ENCODE assay signal across 9 cellular contexts in the genomic region with DNA sequence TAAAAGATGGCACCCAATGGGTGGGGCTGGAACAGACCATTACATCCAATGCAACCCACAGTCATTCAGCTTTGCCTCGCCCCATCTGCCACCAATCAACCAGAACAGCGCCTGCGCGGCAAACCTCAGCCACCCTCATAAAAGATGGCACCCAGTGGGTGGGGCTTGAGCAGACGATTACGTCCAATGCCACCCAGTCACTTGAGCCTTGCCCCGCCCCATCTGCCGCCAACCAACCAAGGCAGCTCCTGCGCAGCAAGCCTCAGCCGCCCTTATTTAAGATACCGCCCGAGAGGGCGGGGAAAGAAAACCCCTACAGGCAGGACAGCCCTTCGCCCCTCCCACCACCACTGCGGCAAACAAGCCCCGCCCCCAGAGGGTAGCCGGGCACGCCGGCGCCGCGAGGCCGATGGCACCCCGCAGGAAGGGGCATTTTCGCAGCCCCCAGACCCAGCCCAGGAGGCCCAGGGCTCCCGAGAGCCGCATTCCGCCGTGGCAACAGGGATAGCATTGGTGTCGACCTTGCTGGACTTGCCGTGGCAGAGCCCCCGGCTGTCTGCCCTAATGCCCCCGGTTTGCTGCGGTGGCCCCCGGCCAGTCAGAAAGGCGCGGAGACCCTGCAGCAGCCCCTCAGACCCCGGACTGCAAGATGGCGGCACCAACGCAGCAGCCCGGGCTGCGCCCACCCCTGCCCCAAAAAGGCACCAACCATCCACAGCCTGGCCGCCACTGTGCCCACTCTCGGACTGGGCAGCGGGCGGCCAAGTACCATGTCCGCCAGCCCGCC. TPM values are rescaled to one million over a fixed set of nuclear protein-coding genes. Genes with fewer than 3 reads are reported as not detected.
DNase-seq lines count a peak whose midpoint lies in the region; ATAC-seq and TF ChIP-seq lines count a peak whose summit lies in the region.
"Had no signal": no experiment of that assay in that cellular context is flagged by ENCODE, and none has a peak within 500 bp of the region (broad histone marks: within the 10 kb centered on the region; RNA-seq: fewer than 3 reads in every experiment).

No MANE protein-coding gene starts in this region.

- TF ChIP-seq POLR2A in prostate gland (IDR thresholded peaks at IDR 0.05), result no peak

- H3K4me1 ChIP-seq in prostate gland (replicated peaks), result no peaks in the 10 kb centered on the region
- no peaks in the 10 kb centered on the region for H3K4me1 ChIP-seq in PC-9 (replicated peaks; ENCODE audit: insufficient read depth)

- H3K9me3 ChIP-seq in WERI-Rb-1 (ENCODE audit: severe bottlenecking), result peaks cover 9% of the 10 kb centered on the region
- no peaks in the 10 kb centered on the region for H3K9me3 ChIP-seq in prostate gland
- H3K9me3 ChIP-seq in PC-9 (ENCODE audit: insufficient read depth, low read depth), result peaks cover 5% of the 10 kb centered on the region; the same call in 1 of the 2 replicates

- intact Hi-C loops in Right ventricle myocardium inferior (cut with DNase I), result loop anchor here (2.0 kb wide), 1 partner anchor 169 kb away; a partner anchor contains a TSS
- intact Hi-C loops in prostate gland (cut with DNase I), result no loop called here
- intact Hi-C loops in PC-9 (cut with micrococcal nuclease; ENCODE audit: unreplicated experiment), result no loop called here

- TF ChIP-seq CTCF in WERI-Rb-1 (IDR thresholded peaks at IDR 0.05; ENCODE audit: low read depth, low read length) (no peak), prostate gland (IDR thresholded peaks at IDR 0.05) (peak in 2 of 4 experiments; percentile 6 to 9), PC-9 (conservative IDR thresholded peaks at IDR 0.05) (no peak)

- no peak overlapping the region for H2AFZ ChIP-seq in PC-9

- CTCF ChIA-PET in PC-9 (lab: Charles Lee), result no interaction called here

- WGBS in prostate gland, result 63% methylated on average over 35 of the region's 48 CpGs

- H4K20me1 ChIP-seq in PC-9 (ENCODE audit: insufficient read depth), result no peaks in the 10 kb centered on the region

- peak; percentile 100 for DNase-seq in DMS 273 (lab: John Stamatoyannopoulos, UW; ENCODE audit: unreplicated experiment)
- DNase-seq in WERI-Rb-1, result peak; percentile 97
- peak; percentile 95 for DNase-seq in Right ventricle myocardium inferior (ENCODE audit: missing footprints)
- DNase-seq in prostate gland (ENCODE audit: low spot score), result no peak
- no peak for DNase-seq in dedifferentiated amniotic fluid mesenchymal stem cell (ENCODE audit: extremely low spot score)
- no peak for DNase-seq in LoVo (ENCODE audit: low spot score)
- no peak for DNase-seq in PC-9

- H3K27ac ChIP-seq in WERI-Rb-1 (peak overlapping the region; percentile 83), prostate gland (peak overlapping the region; percentile 31 to 90), PC-9 (no peak overlapping the region)

- H3K36me3 ChIP-seq in WERI-Rb-1 (no peaks in the 10 kb centered on the region), prostate gland (no peaks in the 10 kb centered on the region), PC-9 (ENCODE audit: low read depth) (no peaks in the 10 kb centered on the region)

- no peak overlapping the region for H3K4me2 ChIP-seq in PC-9

- H3K79me2 ChIP-seq in PC-9 (ENCODE audit: low read depth), result no peaks in the 10 kb centered on the region

- H3K27me3 ChIP-seq in WERI-Rb-1 (ENCODE audit: insufficient read depth, low read depth, severe bottlenecking) (no peaks in the 10 kb centered on the region), prostate gland (replicated peaks; ENCODE audit: insufficient read depth) (no peaks in the 10 kb centered on the region), PC-9 (ENCODE audit: insufficient read depth, low read depth) (no peaks in the 10 kb centered on the region)

- POLR2A ChIA-PET in PC-9 (lab: Charles Lee; ENCODE audit: unreplicated experiment), result no interaction called here

- ATAC-seq in Right ventricle myocardium inferior, result peak; percentile 76
- no peak for ATAC-seq in HG02884 (IDR thresholded peaks at IDR 0.05; ENCODE audit: unreplicated experiment)

- no peaks in the 10 kb centered on the region for H3K9me2 ChIP-seq in PC-9 (ENCODE audit: insufficient read depth)

- H3K4me3 ChIP-seq in WERI-Rb-1 (ENCODE audit: low read depth, low read length) (peak overlapping the region; percentile 66), prostate gland (peak overlapping the region; percentile 35 to 37), PC-9 (no peak overlapping the region)

- H3F3A ChIP-seq in PC-9 (ENCODE audit: insufficient read depth, low read depth), result no peaks in the 10 kb centered on the region

- no TSS peak for BruUV-seq in PC-9 (replicated peaks; lab: Mats Ljungman, UMichigan)

RNA-seq across cellular contexts. Expression of a gene that starts 0.7 kb away (rescaled TPM):
- total RNA-seq in Right ventricle myocardium inferior, result 7.9 TPM
- total RNA-seq in prostate gland, result 100 to 1,000 TPM in 1 of 2 donors, 1 to 10 TPM in 1; 6.1 to 101 TPM
- total RNA-seq in PC-9 (2021), result not detected in 2 replicates

RNA-seq across cellular contexts. Expression of a gene that starts 0.7 kb away (rescaled TPM):
- total RNA-seq in Right ventricle myocardium inferior (not detected), prostate gland (1 to 10 TPM in 1 of 2 donors, under 1 TPM in 1; 0.64 to 5.2 TPM), PC-9 (2021) (not detected in 2 replicates)
- total RNA-seq: lung microvascular endothelial cell had no signal

Comparison
In these comparisons a context has a peak if more than half of its experiments do, and no peak if none do; other contexts are left out.
1. DNase-seq: peak in DMS 273 (single experiment), WERI-Rb-1 (single experiment) and Right ventricle myocardium inferior (single experiment); none in prostate gland (single experiment), dedifferentiated amniotic fluid mesenchymal stem cell (single experiment), LoVo (single experiment) and PC-9 (0 of 2).